10 cellular contexts compared by ENCODE assay signal in genomic region chr2:230054079-230054478, GRCh38. TPM values are rescaled to one million over a fixed set of nuclear protein-coding genes. Genes with fewer than 3 reads are reported as not detected.
DNase-seq lines count a peak whose midpoint lies in the region; ATAC-seq, FAIRE-seq and TF ChIP-seq lines count a peak whose summit lies in the region.
"Had no signal": no experiment of that assay in that cellular context is flagged by ENCODE, and none has a peak within 500 bp of the region (broad histone marks: within the 10 kb centered on the region; RNA-seq: fewer than 3 reads in every experiment).

No MANE protein-coding gene starts in this region.

- in situ Hi-C loops in GM23248 (cut with MboI) = no loop called here

- H3K27me3 ChIP-seq in GM23248 (replicated peaks; ENCODE audit: insufficient read depth) = no peaks in the 10 kb centered on the region
- H3K27me3 ChIP-seq: heart right ventricle had no signal

- no peaks in the 10 kb centered on the region for H3K9me3 ChIP-seq in GM23248 (ENCODE audit: low read depth)
- H3K9me3 ChIP-seq: heart right ventricle had no signal

- TF ChIP-seq POLR2A in GM12892 (IDR thresholded peaks at IDR 0.05; ENCODE audit: low read depth, low read length) = no peak

- no peaks in the 10 kb centered on the region for H3K36me3 ChIP-seq in GM23248 (ENCODE audit: low read depth)

- H3K9me2 ChIP-seq in GM23248 (ENCODE audit: insufficient read depth) = no peaks in the 10 kb centered on the region

- no peak overlapping the region for H3K4me3 Mint-ChIP-seq in activated T-helper 17 cell treated with anti-CD3 and anti-CD28 coated beads, Interleukin-2, amount 50 U/mL, for 72 hours

- H3K79me2 ChIP-seq in GM23248 (ENCODE audit: insufficient read depth) = no peaks in the 10 kb centered on the region

- H3K4me3 ChIP-seq in AG10803 (ENCODE audit: low read length) (no peak overlapping the region), GM23248 (no peak overlapping the region)
- H3K4me3 ChIP-seq: heart right ventricle had no signal

- H3K9ac ChIP-seq in GM23248 = no peak overlapping the region

- DNase-seq in AG10803 (ENCODE audit: low read depth) (peak; percentile 26), GM23248 (peak; percentile 76), inferior parietal cortex (ENCODE audit: extremely low spot score) (peak; percentile 54), NCI-H2171 treated with DMSO at 0.1 percent for 48 hours (lab: John Stamatoyannopoulos, UW) (no peak), NCI-H2196 treated with DMSO at 0.1 percent for 48 hours (lab: John Stamatoyannopoulos, UW; ENCODE audit: unreplicated experiment) (no peak), GM12892 (ENCODE audit: insufficient read length) (no peak), cortex of kidney (lab: John Stamatoyannopoulos, UW) (no peak)
- DNase-seq: heart right ventricle had no signal

- ATAC-seq in activated T-helper 17 cell treated with anti-CD3 and anti-CD28 coated beads, Interleukin-2, amount 50 U/mL, for 72 hours (replicated peaks) = peak; percentile 78
- ATAC-seq: stimulated activated memory B cell treated with anti-CD40 and anti-IgM and Interleukin-4, amounts not matched to agents 10 μg/mL and 1 μg/mL and 100 μg/mL, for 72 hours had no signal

- no peak overlapping the region for H3K4me2 ChIP-seq in GM23248 (ENCODE audit: unreplicated experiment)

- no peak for FAIRE-seq in GM12892 (lab: Jason Lieb, UNC)

- H2AFZ ChIP-seq in GM23248 = no peak overlapping the region

- H3K27me3 Mint-ChIP-seq in activated T-helper 17 cell treated with anti-CD3 and anti-CD28 coated beads, Interleukin-2, amount 50 U/mL, for 72 hours = no peaks in the 10 kb centered on the region
- H3K27me3 Mint-ChIP-seq: stimulated activated memory B cell treated with anti-CD40 and anti-IgM and Interleukin-4, amounts not matched to agents 10 μg/mL and 1 μg/mL and 100 μg/mL, for 72 hours had no signal

- no peaks in the 10 kb centered on the region for H3K4me1 Mint-ChIP-seq in activated T-helper 17 cell treated with anti-CD3 and anti-CD28 coated beads, Interleukin-2, amount 50 U/mL, for 72 hours
- H3K4me1 Mint-ChIP-seq: stimulated activated memory B cell treated with anti-CD40 and anti-IgM and Interleukin-4, amounts not matched to agents 10 μg/mL and 1 μg/mL and 100 μg/mL, for 72 hours had no signal

- no peak overlapping the region for H3K27ac Mint-ChIP-seq in activated T-helper 17 cell treated with anti-CD3 and anti-CD28 coated beads, Interleukin-2, amount 50 U/mL, for 72 hours

- H3F3A ChIP-seq in GM23248 (ENCODE audit: insufficient read depth) = no peaks in the 10 kb centered on the region

- H4K20me1 ChIP-seq in GM23248 (ENCODE audit: insufficient read depth) = no peaks in the 10 kb centered on the region

- H3K27ac ChIP-seq in GM23248 = no peak overlapping the region
- H3K27ac ChIP-seq: heart right ventricle had no signal

- H3K9me3 Mint-ChIP-seq in activated T-helper 17 cell treated with anti-CD3 and anti-CD28 coated beads, Interleukin-2, amount 50 U/mL, for 72 hours = no peaks in the 10 kb centered on the region
- H3K9me3 Mint-ChIP-seq: stimulated activated memory B cell treated with anti-CD40 and anti-IgM and Interleukin-4, amounts not matched to agents 10 μg/mL and 1 μg/mL and 100 μg/mL, for 72 hours had no signal

- no peak for TF ChIP-seq CTCF in AG10803 (conservative IDR thresholded peaks at IDR 0.05; ENCODE audit: low read length)

- H3K4me1 ChIP-seq in GM23248 (ENCODE audit: insufficient read depth) = no peaks in the 10 kb centered on the region

- no peaks in the 10 kb centered on the region for H3K36me3 Mint-ChIP-seq in activated T-helper 17 cell treated with anti-CD3 and anti-CD28 coated beads, Interleukin-2, amount 50 U/mL, for 72 hours (ENCODE audit: low read depth)
- H3K36me3 Mint-ChIP-seq: stimulated activated memory B cell treated with anti-CD40 and anti-IgM and Interleukin-4, amounts not matched to agents 10 μg/mL and 1 μg/mL and 100 μg/mL, for 72 hours had no signal

RNA-seq across cellular contexts. Expression of gene SLC16A14, which starts 14.6 kb away (rescaled TPM):
- total RNA-seq in GM23248 (2014; rRNA removed; shearing (Covaris generic)) = not detected in 2 replicates
- polyA plus RNA-seq in GM23248 (2016; fragmentation: Nextera tagmentation; extraction: Ambion mirVana) = not detected in 2 replicates
- total RNA-seq in activated T-helper 17 cell treated with anti-CD3 and anti-CD28 coated beads, Interleukin-2, amount 50 U/mL, for 72 hours = not detected
- 0.49 TPM for polyA plus RNA-seq in GM12892 (2012; ENCODE audit: missing spikeins)

Comparison
In these comparisons a context has a peak if more than half of its experiments do, and no peak if none do; other contexts are left out.
1. DNase-seq: peak in AG10803 (single experiment), GM23248 (single experiment) and inferior parietal cortex (single experiment); none in NCI-H2171 treated with DMSO at 0.1 percent for 48 hours (single experiment), NCI-H2196 treated with DMSO at 0.1 percent for 48 hours (single experiment), GM12892 (single experiment) and cortex of kidney (single experiment).